ENCODE assay signal across 8 cellular contexts in the genomic region with DNA sequence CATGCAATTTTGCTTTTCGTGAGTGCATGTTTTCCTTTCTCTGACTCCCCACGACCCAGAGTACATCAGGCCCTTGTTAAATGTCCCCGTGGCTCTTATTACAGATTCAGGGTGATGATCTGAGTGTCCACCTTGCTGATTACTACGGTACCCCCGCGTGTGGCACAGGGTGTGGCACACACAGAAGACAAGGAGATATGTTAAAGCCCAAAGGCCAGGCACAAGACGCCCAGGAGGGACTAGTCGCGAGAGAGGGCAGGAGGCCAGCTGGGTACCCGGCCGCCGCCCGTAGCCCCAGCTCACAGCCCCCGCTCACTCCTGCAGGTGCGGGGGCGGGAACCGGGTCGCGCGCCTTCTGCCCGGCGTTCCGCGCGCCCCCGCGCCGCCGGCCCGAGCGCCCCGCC. TPM values are rescaled to one million over a fixed set of nuclear protein-coding genes. Genes with fewer than 3 reads are reported as not detected.
DNase-seq lines count a peak whose midpoint lies in the region; ATAC-seq and TF ChIP-seq lines count a peak whose summit lies in the region.

No MANE protein-coding gene starts in this region.

- peaks cover 33% of the 10 kb centered on the region for H3K4me1 Mint-ChIP-seq in activated CD4-positive, alpha-beta T cell treated with anti-CD3 and anti-CD28 coated beads for 36 hours
- H3K4me1 Mint-ChIP-seq in T-cell, result peaks cover 21 to 42% (median 28%) of the 10 kb centered on the region in 3 donors

- no peaks in the 10 kb centered on the region for H3K79me2 ChIP-seq in smooth muscle cell (ENCODE audit: low read depth)

- H3K9ac ChIP-seq in smooth muscle cell (ENCODE audit: low read depth), result no peak overlapping the region

- H3K27ac Mint-ChIP-seq in activated CD4-positive, alpha-beta T cell treated with anti-CD3 and anti-CD28 coated beads for 36 hours, result peak overlapping the region; percentile 90
- H3K27ac Mint-ChIP-seq in T-cell, result peak overlapping the region; percentile 81 to 91

- H2AFZ ChIP-seq in smooth muscle cell (ENCODE audit: low read depth), result peak overlapping the region; percentile 95

- H3K9me3 ChIP-seq in right cardiac atrium (ENCODE audit: control insufficient read depth, low read length) (no peaks in the 10 kb centered on the region), smooth muscle cell (replicated peaks; ENCODE audit: low read depth) (no peaks in the 10 kb centered on the region)

- peaks cover 2% of the 10 kb centered on the region for H3K36me3 Mint-ChIP-seq in activated CD4-positive, alpha-beta T cell treated with anti-CD3 and anti-CD28 coated beads for 36 hours (ENCODE audit: low read depth)
- H3K36me3 Mint-ChIP-seq in T-cell, result no peaks in the 10 kb centered on the region

- no peaks in the 10 kb centered on the region for H3F3A ChIP-seq in smooth muscle cell (ENCODE audit: low read depth)

- no peak for TF ChIP-seq CTCF in smooth muscle cell (IDR thresholded peaks at IDR 0.05; ENCODE audit: borderline replicate concordance, insufficient read depth, poor library complexity, severe bottlenecking)

- H3K4me1 ChIP-seq in right cardiac atrium (ENCODE audit: control insufficient read depth, insufficient read depth, low read length) (no peaks in the 10 kb centered on the region), smooth muscle cell (ENCODE audit: low read depth) (no peaks in the 10 kb centered on the region)

- H4K20me1 ChIP-seq in smooth muscle cell (ENCODE audit: low read depth), result no peaks in the 10 kb centered on the region

- no peak overlapping the region for H3K27ac ChIP-seq in right cardiac atrium (ENCODE audit: low read length)
- peak overlapping the region; percentile 47 for H3K27ac ChIP-seq in smooth muscle cell (ENCODE audit: low read depth)

- WGBS in right cardiac atrium, result 1% methylated on average over 32 of the region's 32 CpGs
- WGBS in smooth muscle cell (ENCODE audit: low lambda C conversion rate), result 12% methylated on average over 13 of the region's 32 CpGs

- H3K36me3 ChIP-seq in smooth muscle cell (ENCODE audit: low read depth), result no peaks in the 10 kb centered on the region

- no peaks in the 10 kb centered on the region for H3K27me3 Mint-ChIP-seq in activated CD4-positive, alpha-beta T cell treated with anti-CD3 and anti-CD28 coated beads for 36 hours
- H3K27me3 Mint-ChIP-seq in T-cell, result no peaks in the 10 kb centered on the region

- peak overlapping the region; percentile 79 for H3K4me3 Mint-ChIP-seq in activated CD4-positive, alpha-beta T cell treated with anti-CD3 and anti-CD28 coated beads for 36 hours
- peak overlapping the region; percentile 84 to 90 (median 84) for H3K4me3 Mint-ChIP-seq in T-cell

- POLR2A ChIA-PET in activated CD4-positive, alpha-beta T cell treated with anti-CD3 and anti-CD28 coated beads for 36 hours (lab: Charles Lee), result interaction anchor here (0.5 to 2.0 kb wide), 4 partner anchors 9 to 854 kb away, joined by 3 to 4 read pairs (median 3); no protein-coding TSS in a partner anchor
- POLR2A ChIA-PET in T-cell (lab: Charles Lee), result interaction anchor here (0.6 to 1.1 kb wide), 10 partner anchors 11 to 1685 kb away, joined by 3 to 10 read pairs (median 4); a partner anchor contains a TSS

- peak overlapping the region; percentile 94 for H3K4me2 ChIP-seq in smooth muscle cell

- H3K27me3 ChIP-seq in right cardiac atrium (ENCODE audit: control insufficient read depth, insufficient read depth) (no peaks in the 10 kb centered on the region), smooth muscle cell (ENCODE audit: low read depth) (no peaks in the 10 kb centered on the region)

- DNase-seq in activated CD4-positive, alpha-beta T cell treated with anti-CD3 and anti-CD28 coated beads for 36 hours, result no peak
- DNase-seq in activated CD4-positive, alpha-beta T cell treated with anti-CD3 and anti-CD28 coated beads for 48 hours, result no peak
- DNase-seq in T-cell (no peak), right cardiac atrium (no peak), smooth muscle cell (lab: John Stamatoyannopoulos, UW; ENCODE audit: unreplicated experiment) (no peak), DMS 273 treated with DMSO at 0.1 percent for 48 hours (lab: John Stamatoyannopoulos, UW) (no peak)
- no peak for DNase-seq in stimulated activated naive CD4-positive, alpha-beta T cell (lab: John Stamatoyannopoulos, UW)

- H3K4me3 ChIP-seq in right cardiac atrium (ENCODE audit: low read length), result peak overlapping the region; percentile 96
- peak overlapping the region; percentile 92 for H3K4me3 ChIP-seq in smooth muscle cell

- CTCF ChIA-PET in activated CD4-positive, alpha-beta T cell treated with anti-CD3 and anti-CD28 coated beads for 36 hours (lab: Charles Lee), result interaction anchor here (0.5 to 7.8 kb wide), 11 partner anchors 9 to 345 kb away, joined by 3 to 84 read pairs (median 3); a partner anchor contains a TSS
- CTCF ChIA-PET in T-cell (lab: Charles Lee), result interaction anchor here (0.5 to 2.7 kb wide), 26 partner anchors 8 to 749 kb away, joined by 3 to 9 read pairs (median 4); a partner anchor contains a TSS

- H3K9me3 Mint-ChIP-seq in activated CD4-positive, alpha-beta T cell treated with anti-CD3 and anti-CD28 coated beads for 36 hours (ENCODE audit: low read depth), result no peaks in the 10 kb centered on the region
- no peaks in the 10 kb centered on the region for H3K9me3 Mint-ChIP-seq in T-cell

- intact Hi-C loops in activated CD4-positive, alpha-beta T cell treated with anti-CD3 and anti-CD28 coated beads for 36 hours (cut with DNase I, micrococcal nuclease), result loop anchor here (1.0 to 10.0 kb wide), 11 partner anchors 17 to 1683 kb away; a partner anchor contains a TSS
- intact Hi-C loops in right cardiac atrium (cut with DNase I), result loop anchor here in 2 of 4 donors (5.0 kb wide), 1 partner anchor 34 kb away; no protein-coding TSS in a partner anchor

- peak; percentile 43 for ATAC-seq in activated CD4-positive, alpha-beta T cell treated with anti-CD3 and anti-CD28 coated beads for 36 hours
- ATAC-seq in T-cell (replicated peaks in 1 of 4) (peak in 1 of 4 experiments; percentile 56), right cardiac atrium (no peak), HG02981 (IDR thresholded peaks at IDR 0.05; ENCODE audit: unreplicated experiment) (no peak)

RNA-seq across cellular contexts. Expression of a gene that starts 0.3 kb away (rescaled TPM):
- 10 to 100 TPM in 1 of 2 experiments, 1 to 10 TPM in 1; 9.7 to 12.1 TPM for total RNA-seq in activated CD4-positive, alpha-beta T cell treated with anti-CD3 and anti-CD28 coated beads for 36 hours
- total RNA-seq in T-cell, result 10 to 100 TPM in 2 of 5 donors, 1 to 10 TPM in 3; 8.7 to 13.3 (median 9.7) TPM
- 1 to 10 TPM; 6.7 to 9.5 (median 9.0) TPM for total RNA-seq in right cardiac atrium
- 5.7 TPM for polyA plus RNA-seq in right cardiac atrium
- 3.3 and 5.2 TPM in 2 replicates for total RNA-seq in smooth muscle cell
- 1.7 TPM in 2 replicates for polyA plus RNA-seq in smooth muscle cell
